In the genomic region with DNA sequence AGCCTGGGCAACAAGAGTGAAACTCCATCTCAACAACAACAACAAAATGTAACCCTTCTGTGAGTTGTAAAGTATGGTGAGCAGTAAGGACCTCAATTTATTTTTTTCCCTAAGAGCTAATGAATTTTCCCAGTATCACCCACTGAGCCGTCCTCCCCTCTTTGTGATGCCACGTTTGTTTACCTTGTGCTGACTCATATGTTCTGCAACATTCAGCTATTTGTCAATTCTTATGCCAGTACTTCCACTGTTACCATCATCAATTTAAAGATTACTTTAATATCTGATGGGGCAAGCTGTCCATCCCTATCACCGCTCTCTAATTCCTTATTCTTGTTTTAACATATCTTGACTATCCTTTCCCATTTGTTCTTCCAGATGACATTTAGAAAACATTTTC, we compare ENCODE assay signal across 11 cellular contexts. TPM values are rescaled to one million over a fixed set of nuclear protein-coding genes. Genes with fewer than 3 reads are reported as not detected.
DNase-seq lines count a peak whose midpoint lies in the region; ATAC-seq and TF ChIP-seq lines count a peak whose summit lies in the region.
"Had no signal": no experiment of that assay in that cellular context is flagged by ENCODE, and none has a peak within 500 bp of the region (broad histone marks: within the 10 kb centered on the region; RNA-seq: fewer than 3 reads in every experiment).

No MANE protein-coding gene starts in this region.

- ATAC-seq in RWPE2 (ENCODE audit: low read depth) (peak; percentile 92), GM19328 (IDR thresholded peaks at IDR 0.05; ENCODE audit: unreplicated experiment) (no peak)

- no peaks in the 10 kb centered on the region for H3K36me3 ChIP-seq in RWPE2 (ENCODE audit: low read depth)

- no peaks in the 10 kb centered on the region for H3K27me3 ChIP-seq in RWPE2 (ENCODE audit: insufficient read depth, poor library complexity, severe bottlenecking)
- H3K27me3 ChIP-seq: testis had no signal

- H3K4me3 ChIP-seq in RWPE2 (ENCODE audit: severe bottlenecking) (no peak overlapping the region), fibroblast of villous mesenchyme (ENCODE audit: low read depth, low read length) (no peak overlapping the region)
- H3K4me3 ChIP-seq: GM12878, mucosa of descending colon, testis had no signal

- H3K4me1 ChIP-seq in RWPE2 (ENCODE audit: insufficient read depth, poor library complexity, severe bottlenecking), result peaks cover 7% of the 10 kb centered on the region
- H3K4me1 ChIP-seq: testis had no signal

- H3K27ac ChIP-seq in RWPE2 (ENCODE audit: poor library complexity, severe bottlenecking), result no peak overlapping the region
- H3K27ac ChIP-seq: testis had no signal

- DNase-seq in NCI-H446 treated with DMSO at 0.1 percent for 48 hours (lab: John Stamatoyannopoulos, UW) (peak; percentile 4), NCI-H446 (lab: John Stamatoyannopoulos, UW) (no peak), RWPE2 (ENCODE audit: low spot score) (no peak), fibroblast of villous mesenchyme (ENCODE audit: low read depth) (peak; percentile 28), smooth muscle cell of the brain vasculature (ENCODE audit: low read depth, low spot score) (peak; percentile 4), NCI-H2029 treated with DMSO at 0.1 percent for 48 hours (lab: John Stamatoyannopoulos, UW) (no peak), COR-L47 (lab: John Stamatoyannopoulos, UW) (no peak)

- TF ChIP-seq CTCF in RWPE2 (IDR thresholded peaks at IDR 0.05; ENCODE audit: poor library complexity, severe bottlenecking), result no peak
- TF ChIP-seq CTCF in fibroblast of villous mesenchyme (IDR thresholded peaks at IDR 0.05; ENCODE audit: insufficient read depth, low read depth, low read length), result no peak

- no peaks in the 10 kb centered on the region for H3K9me3 ChIP-seq in RWPE2 (ENCODE audit: severe bottlenecking)
- H3K9me3 ChIP-seq: mucosa of descending colon, testis had no signal

RNA-seq across cellular contexts. Expression of a gene that starts 37.5 kb away (rescaled TPM):
- not detected in 2 replicates for total RNA-seq in fibroblast of villous mesenchyme
- total RNA-seq: mucosa of descending colon had no signal

RNA-seq across cellular contexts. Expression of a gene that starts 53.2 kb away (rescaled TPM):
- total RNA-seq in fibroblast of villous mesenchyme, result 62.8 and 79.0 TPM in 2 replicates

Comparison
In these comparisons a context has a peak if more than half of its experiments do, and no peak if none do; other contexts are left out.
1. DNase-seq: peak in NCI-H446 treated with DMSO at 0.1 percent for 48 hours (single experiment), fibroblast of villous mesenchyme (single experiment) and smooth muscle cell of the brain vasculature (single experiment); none in NCI-H446 (0 of 2), RWPE2 (single experiment), NCI-H2029 treated with DMSO at 0.1 percent for 48 hours (single experiment) and COR-L47 (single experiment).